In the genomic region with DNA sequence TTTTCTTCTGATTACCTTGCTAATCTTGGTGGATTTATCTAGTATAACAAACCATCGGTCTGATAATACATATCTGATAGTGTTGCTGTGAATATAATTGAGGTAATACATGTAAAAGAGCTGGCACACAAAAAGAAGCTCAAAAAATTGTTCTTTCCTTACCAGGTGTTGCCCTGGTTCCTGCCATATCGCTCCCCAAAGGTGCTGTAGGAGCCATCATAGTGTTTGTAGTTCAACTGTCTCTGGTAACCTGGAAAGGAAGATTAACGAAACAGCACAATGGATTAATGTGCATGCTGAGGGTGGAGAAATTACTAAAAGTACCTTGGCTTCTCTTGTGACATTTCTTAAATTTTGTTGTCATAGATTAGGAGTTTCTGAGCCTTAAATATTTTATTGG, we compare ENCODE assay signal across 8 cellular contexts. TPM values are rescaled to one million over a fixed set of nuclear protein-coding genes. Genes with fewer than 3 reads are reported as not detected.
"Had no signal": no experiment of that assay in that cellular context is flagged by ENCODE, and none has a peak within 500 bp of the region (broad histone marks: within the 10 kb centered on the region; RNA-seq: fewer than 3 reads in every experiment).

No MANE protein-coding gene starts in this region.

- ATAC-seq: K562 had no signal

- H3K4me1 Mint-ChIP-seq: IgD-negative memory B cell had no signal

- H3K27ac Mint-ChIP-seq: IgD-negative memory B cell had no signal

- H3K27ac ChIP-seq: HL-60 had no signal

- DNase-seq: IMR-90, KBM-7, KG1 had no signal

- H3K4me3 Mint-ChIP-seq: IgD-negative memory B cell had no signal

- H3K4me3 ChIP-seq: K562 had no signal

- FAIRE-seq: HTR-8/SVneo, K562 had no signal

RNA-seq across cellular contexts. Expression of a gene that starts 36.6 kb away (rescaled TPM):
- total RNA-seq: HT-29 had no signal
- polyA plus RNA-seq: IgD-negative memory B cell had no signal
